Comparison of ENCODE assay signal across 15 cellular contexts in the genomic region with DNA sequence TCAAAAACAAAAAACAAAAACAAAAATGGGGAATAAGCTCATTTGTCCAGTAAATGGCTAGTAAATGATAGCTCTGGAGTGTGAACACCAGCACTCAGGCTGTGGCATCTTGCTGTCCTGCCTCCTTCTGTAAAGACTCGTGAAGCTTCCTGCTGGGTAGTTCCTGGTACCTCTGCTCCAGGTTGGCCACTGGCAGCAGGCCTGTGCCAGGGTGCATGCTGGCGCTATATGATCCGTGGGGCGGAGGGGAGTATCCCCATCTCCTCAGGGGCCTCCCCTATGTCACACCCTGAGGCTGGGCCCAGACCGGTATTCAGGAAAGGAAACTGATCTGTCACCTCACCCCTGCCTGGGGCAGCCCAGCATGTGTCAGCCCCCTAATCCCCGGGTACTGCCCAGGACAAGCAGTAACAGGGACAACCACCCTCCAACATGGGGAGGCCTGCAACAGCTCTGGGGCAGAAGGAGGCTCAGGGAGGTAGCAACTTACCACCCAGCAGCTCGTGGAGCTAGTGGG.
"Had no signal": no experiment of that assay in that cellular context is flagged by ENCODE, and none has a peak within 500 bp of the region (broad histone marks: within the 10 kb centered on the region; RNA-seq: fewer than 3 reads in every experiment).

No MANE protein-coding gene starts in this region.

- H3K36me3 ChIP-seq: colonic mucosa, pancreas had no signal

- H3K27ac ChIP-seq: colonic mucosa, pancreas had no signal

- H3K9me3 ChIP-seq: colonic mucosa, pancreas had no signal

- H3K4me1 ChIP-seq: colonic mucosa, pancreas had no signal

- DNase-seq: activated CD4-positive, alpha-beta T cell treated with anti-CD3 and anti-CD28 coated beads for 1 hour; activated CD4-positive, alpha-beta T cell treated with anti-CD3 and anti-CD28 coated beads, Interleukin-2, amount 50 U/mL, for 48 hours; activated naive CD4-positive, alpha-beta T cell treated with anti-CD3 and anti-CD28 coated beads, Interleukin-2, amount 10 ng/mL, durations not matched to agents 7 days and 5 days; activated T-cell treated with anti-CD3 and anti-CD28 coated beads, Interleukin-2, amount 50 U/mL, for 24 hours; central memory CD4-positive, alpha-beta T cell; colonic mucosa; foreskin fibroblast; glutamatergic neuron; midbrain; pancreas; stimulated activated CD4-positive, alpha-beta T cell treated with anti-CD3 and anti-CD28 coated beads, Interleukin-12 subunit alpha, Interleukin-12 subunit beta, amount 100 ng/mL, for 4 hours; stimulated activated CD4-positive, alpha-beta T cell treated with anti-CD3 and anti-CD28 coated beads, Interleukin-2, amount 100 ng/mL, for 24 hours; stimulated activated naive CD4-positive, alpha-beta T cell; T-helper 9 cell; trophoblast cell had no signal

- H3K4me3 ChIP-seq: colonic mucosa, pancreas had no signal

- H3K27me3 ChIP-seq: colonic mucosa, pancreas had no signal
